1 cellular context compared by ENCODE assay signal in the genomic region with DNA sequence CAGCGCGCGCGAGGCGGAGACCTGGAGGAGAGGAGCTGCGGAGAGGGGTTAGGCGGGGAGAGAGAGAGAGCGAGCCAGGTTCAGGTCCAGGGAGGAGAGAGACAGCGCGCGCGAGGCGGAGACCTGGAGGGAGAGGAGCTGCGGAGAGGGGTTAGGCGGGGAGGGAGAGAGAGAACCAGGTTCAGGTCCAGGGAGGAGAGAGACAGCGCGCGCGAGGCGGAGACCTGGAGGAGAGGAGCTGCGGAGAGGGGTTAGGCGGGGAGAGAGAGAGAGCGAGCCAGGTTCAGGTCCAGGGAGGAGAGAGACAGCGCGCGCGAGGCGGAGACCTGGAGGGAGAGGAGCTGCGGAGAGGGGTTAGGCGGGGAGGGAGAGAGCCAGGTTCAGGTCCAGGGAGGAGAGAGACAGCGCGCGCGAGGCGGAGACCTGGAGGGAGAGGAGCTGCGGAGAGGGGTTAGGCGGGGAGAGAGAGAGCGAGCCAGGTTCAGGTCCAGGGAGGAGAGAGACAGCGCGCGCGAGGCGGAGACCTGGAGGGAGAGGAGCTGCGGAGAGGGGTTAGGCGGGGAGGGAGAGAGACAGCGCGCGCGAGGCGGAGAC.
TF ChIP-seq lines count a peak whose summit lies in the region.

No MANE protein-coding gene starts in this region.

TF ChIP-seq in HepG2, 621 proteins besides CTCF, POLR2A, EP300 and RAD21:
- peak; percentile 36 for TF ChIP-seq RBM39 (IDR thresholded peaks at IDR 0.05; ENCODE audit: low read depth, low read length, poor library complexity, severe bottlenecking)
